Comparison of ENCODE assay signal across 8 cellular contexts in the genomic region with DNA sequence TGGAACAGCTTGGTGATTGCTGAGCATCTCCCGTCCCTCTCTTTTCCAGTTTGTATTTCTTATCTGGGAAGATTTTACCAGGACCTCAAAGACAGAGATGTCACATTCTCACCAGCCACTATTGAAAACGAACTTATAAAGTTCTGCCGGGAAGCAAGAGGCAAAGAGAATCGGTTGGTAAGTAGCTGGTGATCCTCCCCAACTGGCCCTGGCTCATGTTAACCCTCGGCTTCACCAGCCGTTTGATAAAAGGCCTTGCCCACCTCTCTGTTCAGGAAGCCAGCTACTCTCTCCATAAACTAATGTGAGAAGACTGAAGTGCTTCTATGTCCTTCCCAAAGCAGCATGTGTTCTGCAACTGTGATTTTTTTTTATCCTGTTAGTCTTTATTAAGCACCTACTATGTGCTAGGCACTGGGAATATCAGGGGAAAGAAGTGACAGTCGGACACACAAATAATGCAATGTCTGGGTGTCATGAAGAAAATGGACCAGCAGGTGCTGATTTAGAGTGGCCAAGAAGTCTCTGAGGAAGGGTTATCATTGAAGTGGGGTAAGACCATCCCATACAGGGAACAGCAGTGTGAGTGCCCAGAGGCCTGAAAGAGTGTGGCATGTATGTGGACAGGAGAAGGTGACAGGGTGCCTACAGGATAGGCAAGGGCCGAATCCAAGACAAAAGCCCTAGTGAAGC. TPM values are rescaled to one million over a fixed set of nuclear protein-coding genes. Genes with fewer than 3 reads are reported as not detected.
DNase-seq lines count a peak whose midpoint lies in the region; ATAC-seq lines count a peak whose summit lies in the region.

No MANE protein-coding gene starts in this region.

- H3K9ac ChIP-seq in stomach smooth muscle (ENCODE audit: low read length in 2 of 2), result peak overlapping the region; percentile 74 to 78

- H3K4me3 ChIP-seq in iPS-18c (ENCODE audit: insufficient read depth, low read depth, low read length) (peak overlapping the region; percentile 96), stomach smooth muscle (ENCODE audit: low read length in 2 of 2) (peak overlapping the region; percentile 81 to 99)

- peaks cover 58% of the 10 kb centered on the region for H3K36me3 Mint-ChIP-seq in T-helper 2 cell treated with Interferon-gamma antibody and Interleukin-4, amounts not matched to agents 5 μg/mL and 100 μg/mL, for 36 hours (ENCODE audit: low read depth)
- H3K36me3 Mint-ChIP-seq in activated T-helper 1 cell treated with anti-CD3 and anti-CD28 coated beads, Interleukin-12 subunit alpha, Interleukin-12 subunit beta, Interleukin-2, Interleukin-4 antibody, amounts not matched to agents 30 ng/mL and 10 ng/mL and 1 ng/mL, durations not matched to agents 14 hours and 24 hours and 36 hours (ENCODE audit: low read depth), result peaks cover 36% of the 10 kb centered on the region

- peak overlapping the region; percentile 98 for H3K4me3 Mint-ChIP-seq in T-helper 2 cell treated with Interferon-gamma antibody and Interleukin-4, amounts not matched to agents 5 μg/mL and 100 μg/mL, for 36 hours
- peak overlapping the region; percentile 99 for H3K4me3 Mint-ChIP-seq in activated T-helper 1 cell treated with anti-CD3 and anti-CD28 coated beads, Interleukin-12 subunit alpha, Interleukin-12 subunit beta, Interleukin-2, Interleukin-4 antibody, amounts not matched to agents 30 ng/mL and 10 ng/mL and 1 ng/mL, durations not matched to agents 14 hours and 24 hours and 36 hours

- no peak for ATAC-seq in HG03025 (IDR thresholded peaks at IDR 0.05; ENCODE audit: low FRiP score, unreplicated experiment)

- peaks cover 46% of the 10 kb centered on the region for H3K4me1 Mint-ChIP-seq in T-helper 2 cell treated with Interferon-gamma antibody and Interleukin-4, amounts not matched to agents 5 μg/mL and 100 μg/mL, for 36 hours (ENCODE audit: low read depth)
- H3K4me1 Mint-ChIP-seq in activated T-helper 1 cell treated with anti-CD3 and anti-CD28 coated beads, Interleukin-12 subunit alpha, Interleukin-12 subunit beta, Interleukin-2, Interleukin-4 antibody, amounts not matched to agents 30 ng/mL and 10 ng/mL and 1 ng/mL, durations not matched to agents 14 hours and 24 hours and 36 hours (ENCODE audit: low read depth), result peaks cover 62% of the 10 kb centered on the region

- H3K27me3 Mint-ChIP-seq in T-helper 2 cell treated with Interferon-gamma antibody and Interleukin-4, amounts not matched to agents 5 μg/mL and 100 μg/mL, for 36 hours (ENCODE audit: low read depth), result no peaks in the 10 kb centered on the region
- no peaks in the 10 kb centered on the region for H3K27me3 Mint-ChIP-seq in activated T-helper 1 cell treated with anti-CD3 and anti-CD28 coated beads, Interleukin-12 subunit alpha, Interleukin-12 subunit beta, Interleukin-2, Interleukin-4 antibody, amounts not matched to agents 30 ng/mL and 10 ng/mL and 1 ng/mL, durations not matched to agents 14 hours and 24 hours and 36 hours (ENCODE audit: insufficient read depth)

- no peak for DNase-seq in T-helper 2 cell treated with Interferon-gamma antibody and Interleukin-4, amounts not matched to agents 5 μg/mL and 100 μg/mL, for 36 hours (ENCODE audit: low spot score)
- DNase-seq in T-helper 2 cell (no peak), NCI-H2107 treated with DMSO at 0.1 percent for 48 hours (lab: John Stamatoyannopoulos, UW; ENCODE audit: unreplicated experiment) (no peak), globus pallidus (ENCODE audit: low spot score) (no peak)
- DNase-seq in activated T-helper 1 cell treated with anti-CD3 and anti-CD28 coated beads, Interleukin-12 subunit alpha, Interleukin-12 subunit beta, Interleukin-2, Interleukin-4 antibody, amounts not matched to agents 30 ng/mL and 10 ng/mL and 1 ng/mL, durations not matched to agents 14 hours and 24 hours and 36 hours (ENCODE audit: low spot score), result no peak

- peak overlapping the region; percentile 87 for H3K27ac Mint-ChIP-seq in T-helper 2 cell treated with Interferon-gamma antibody and Interleukin-4, amounts not matched to agents 5 μg/mL and 100 μg/mL, for 36 hours
- peak overlapping the region; percentile 94 for H3K27ac Mint-ChIP-seq in activated T-helper 1 cell treated with anti-CD3 and anti-CD28 coated beads, Interleukin-12 subunit alpha, Interleukin-12 subunit beta, Interleukin-2, Interleukin-4 antibody, amounts not matched to agents 30 ng/mL and 10 ng/mL and 1 ng/mL, durations not matched to agents 14 hours and 24 hours and 36 hours

- H3K9me3 Mint-ChIP-seq in T-helper 2 cell treated with Interferon-gamma antibody and Interleukin-4, amounts not matched to agents 5 μg/mL and 100 μg/mL, for 36 hours, result no peaks in the 10 kb centered on the region
- no peaks in the 10 kb centered on the region for H3K9me3 Mint-ChIP-seq in activated T-helper 1 cell treated with anti-CD3 and anti-CD28 coated beads, Interleukin-12 subunit alpha, Interleukin-12 subunit beta, Interleukin-2, Interleukin-4 antibody, amounts not matched to agents 30 ng/mL and 10 ng/mL and 1 ng/mL, durations not matched to agents 14 hours and 24 hours and 36 hours

- H3K36me3 ChIP-seq in stomach smooth muscle (ENCODE audit: control insufficient read depth in 2 of 2, insufficient read depth in 2 of 2, low read length in 2 of 2), result peaks cover 12 to 20% of the 10 kb centered on the region in 2 donors

- H3K9me3 ChIP-seq in iPS-18c (ENCODE audit: control insufficient read depth, insufficient read depth, low read length) (no peaks in the 10 kb centered on the region), stomach smooth muscle (ENCODE audit: control insufficient read depth in 2 of 2, low read length in 2 of 2) (no peaks in the 10 kb centered on the region)

- intact Hi-C loops in activated T-helper 1 cell treated with anti-CD3 and anti-CD28 coated beads, Interleukin-12 subunit alpha, Interleukin-12 subunit beta, Interleukin-2, Interleukin-4 antibody, amounts not matched to agents 30 ng/mL and 10 ng/mL and 1 ng/mL, durations not matched to agents 14 hours and 24 hours and 36 hours (cut with micrococcal nuclease), result loop anchor here (5.0 to 10.0 kb wide), 3 partner anchors 414 to 1049 kb away; a partner anchor contains a TSS

- H3K27ac ChIP-seq in stomach smooth muscle (ENCODE audit: low read length), result peak overlapping the region; percentile 95

- H3K4me1 ChIP-seq in stomach smooth muscle (ENCODE audit: control insufficient read depth, insufficient read depth, low read length), result peaks cover 40% of the 10 kb centered on the region

- H3K27me3 ChIP-seq in stomach smooth muscle (ENCODE audit: control insufficient read depth in 1 of 2, insufficient read depth in 2 of 2, low read length in 2 of 2), result no peaks in the 10 kb centered on the region

RNA-seq across cellular contexts. Expression of a gene that starts 1.2 kb away (rescaled TPM):
- 200 and 208 TPM in 2 replicates for total RNA-seq in activated T-helper 1 cell treated with anti-CD3 and anti-CD28 coated beads, Interleukin-12 subunit alpha, Interleukin-12 subunit beta, Interleukin-2, Interleukin-4 antibody, amounts not matched to agents 30 ng/mL and 10 ng/mL and 1 ng/mL, durations not matched to agents 14 hours and 24 hours and 36 hours

RNA-seq across cellular contexts. Expression of a gene that starts 4.8 kb away (rescaled TPM):
- 38.5 and 39.6 TPM in 2 replicates for total RNA-seq in activated T-helper 1 cell treated with anti-CD3 and anti-CD28 coated beads, Interleukin-12 subunit alpha, Interleukin-12 subunit beta, Interleukin-2, Interleukin-4 antibody, amounts not matched to agents 30 ng/mL and 10 ng/mL and 1 ng/mL, durations not matched to agents 14 hours and 24 hours and 36 hours
